ENCODE assay signal across 21 cellular contexts in genomic region chr12:113697646-113698504, GRCh38.
DNase-seq lines count a peak whose midpoint lies in the region; ATAC-seq and TF ChIP-seq lines count a peak whose summit lies in the region.
"Had no signal": no experiment of that assay in that cellular context is flagged by ENCODE, and none has a peak within 500 bp of the region (broad histone marks: within the 10 kb centered on the region; RNA-seq: fewer than 3 reads in every experiment).

No MANE protein-coding gene starts in this region.

- no peak overlapping the region for H2BK120ac ChIP-seq in mesendoderm (ENCODE audit: low read depth, low read length)

- H3K27ac ChIP-seq in mesendoderm (ENCODE audit: low read depth, low read length) (no peak overlapping the region), RWPE1 (no peak overlapping the region)
- H3K27ac ChIP-seq: body of pancreas, colonic mucosa, uterus had no signal

- POLR2A ChIA-PET in RWPE1 (lab: Yijun Ruan, JAX; ENCODE audit: low non-redundant PET): no interaction called here

- no peaks in the 10 kb centered on the region for H3K27me3 ChIP-seq in mesendoderm (ENCODE audit: insufficient read depth, low read length, poor library complexity)
- H3K27me3 ChIP-seq: body of pancreas, colonic mucosa had no signal

- no peak overlapping the region for H2BK5ac ChIP-seq in mesendoderm (ENCODE audit: low read length)

- no peaks in the 10 kb centered on the region for H3K36me3 ChIP-seq in mesendoderm (ENCODE audit: control insufficient read depth, insufficient read depth, low read length)
- H3K36me3 ChIP-seq: colonic mucosa, uterus had no signal

- CTCF ChIA-PET in RWPE1 (lab: Yijun Ruan, JAX): interaction anchor here (0.6 kb wide), 1 partner anchor 30 kb away, joined by 3 read pairs; no protein-coding TSS in a partner anchor

- no peak overlapping the region for H2AK5ac ChIP-seq in mesendoderm (ENCODE audit: low read length)

- ATAC-seq in HG03439 (IDR thresholded peaks at IDR 0.05; ENCODE audit: unreplicated experiment) (no peak), HG03460 (IDR thresholded peaks at IDR 0.05; ENCODE audit: unreplicated experiment) (no peak)
- ATAC-seq: activated T-cell treated with anti-CD3 and anti-CD28 coated beads, Interleukin-2, amount 50 U/mL, for 72 hours; body of pancreas; GM12878; natural killer cell; Right ventricle myocardium inferior; T-helper 17 cell had no signal

- no peaks in the 10 kb centered on the region for H3K79me1 ChIP-seq in mesendoderm (ENCODE audit: low read length)

- no peaks in the 10 kb centered on the region for H3K4me1 ChIP-seq in mesendoderm (ENCODE audit: control insufficient read depth, low read depth, low read length)
- H3K4me1 ChIP-seq: body of pancreas, colonic mucosa, uterus had no signal

- no peak overlapping the region for H4K5ac ChIP-seq in mesendoderm (ENCODE audit: low read length)

- no peak overlapping the region for H3K4me2 ChIP-seq in mesendoderm (ENCODE audit: low read length)

- H3K4ac ChIP-seq in mesendoderm (ENCODE audit: low read depth, low read length): no peak overlapping the region

- no peak overlapping the region for H2BK15ac ChIP-seq in mesendoderm (replicated peaks; ENCODE audit: low read depth)

- WGBS in mesendoderm (ENCODE audit: extremely low coverage, insufficient coverage, low lambda C conversion rate): no CpG with 5 or more reads among the region's 11 CpGs

- H3K9ac ChIP-seq in mesendoderm (ENCODE audit: low read length): no peak overlapping the region

- no peak for TF ChIP-seq CTCF in RWPE1 (conservative IDR thresholded peaks at IDR 0.05; ENCODE audit: low read depth)

- no peak overlapping the region for H3K23ac ChIP-seq in mesendoderm (ENCODE audit: low read length)

- DNase-seq in EH (ENCODE audit: low read depth) (peak; percentile 7), NCI-H2196 treated with DMSO at 0.1 percent for 48 hours (lab: John Stamatoyannopoulos, UW; ENCODE audit: unreplicated experiment) (peak; percentile 41), SK-N-DZ (ENCODE audit: low spot score) (peak; percentile 69), mesendoderm (peak; percentile 46), GF-D8 (lab: John Stamatoyannopoulos, UW) (no peak), RWPE1 (ENCODE audit: low spot score) (no peak)
- DNase-seq: activated CD4-positive, CD25-positive, alpha-beta regulatory T cell; activated T-cell treated with anti-CD3 and anti-CD28 coated beads, Interleukin-2, amount 50 U/mL, for 72 hours; colonic mucosa; hippocampal formation; mesenchymal stem cell; natural killer cell; posterior cingulate gyrus; stimulated activated CD4-positive, alpha-beta T cell treated with anti-CD3 and anti-CD28 coated beads, Interleukin-4, amount 100 ng/mL, for 24 hours; T-helper 17 cell; uterus had no signal

- H4K8ac ChIP-seq in mesendoderm (ENCODE audit: low read depth, low read length): no peak overlapping the region

- H3K79me2 ChIP-seq in mesendoderm (ENCODE audit: control insufficient read depth, insufficient read depth, low read length): no peaks in the 10 kb centered on the region

- no peak overlapping the region for H3K18ac ChIP-seq in mesendoderm (ENCODE audit: low read length)

- no peak overlapping the region for H3K4me3 ChIP-seq in mesendoderm (ENCODE audit: low read length)
- H3K4me3 ChIP-seq: body of pancreas, colonic mucosa, GM12878, uterus had no signal

- no peak overlapping the region for H3K56ac ChIP-seq in mesendoderm (ENCODE audit: low read length)

Comparison
In these comparisons a context has a peak if more than half of its experiments do, and no peak if none do; other contexts are left out.
1. DNase-seq: peak in EH (single experiment), NCI-H2196 treated with DMSO at 0.1 percent for 48 hours (single experiment), SK-N-DZ (single experiment) and mesendoderm (single experiment); none in GF-D8 (single experiment) and RWPE1 (single experiment).